1 cellular context compared by ENCODE assay signal in genomic region chr7:78296689-78297371, GRCh38.
TF ChIP-seq lines count a peak whose summit lies in the region.

No MANE protein-coding gene starts in this region.

TF ChIP-seq in IMR-90, 13 proteins besides CTCF, POLR2A, EP300 and RAD21 (continued from another document):
- TF ChIP-seq MAFK (IDR thresholded peaks at IDR 0.05; ENCODE audit: low read depth, low read length) = no peak
TF ChIP-seq in IMR-90: peak in this region for 0.
